ENCODE assay signal across 1 cellular context in the genomic region with DNA sequence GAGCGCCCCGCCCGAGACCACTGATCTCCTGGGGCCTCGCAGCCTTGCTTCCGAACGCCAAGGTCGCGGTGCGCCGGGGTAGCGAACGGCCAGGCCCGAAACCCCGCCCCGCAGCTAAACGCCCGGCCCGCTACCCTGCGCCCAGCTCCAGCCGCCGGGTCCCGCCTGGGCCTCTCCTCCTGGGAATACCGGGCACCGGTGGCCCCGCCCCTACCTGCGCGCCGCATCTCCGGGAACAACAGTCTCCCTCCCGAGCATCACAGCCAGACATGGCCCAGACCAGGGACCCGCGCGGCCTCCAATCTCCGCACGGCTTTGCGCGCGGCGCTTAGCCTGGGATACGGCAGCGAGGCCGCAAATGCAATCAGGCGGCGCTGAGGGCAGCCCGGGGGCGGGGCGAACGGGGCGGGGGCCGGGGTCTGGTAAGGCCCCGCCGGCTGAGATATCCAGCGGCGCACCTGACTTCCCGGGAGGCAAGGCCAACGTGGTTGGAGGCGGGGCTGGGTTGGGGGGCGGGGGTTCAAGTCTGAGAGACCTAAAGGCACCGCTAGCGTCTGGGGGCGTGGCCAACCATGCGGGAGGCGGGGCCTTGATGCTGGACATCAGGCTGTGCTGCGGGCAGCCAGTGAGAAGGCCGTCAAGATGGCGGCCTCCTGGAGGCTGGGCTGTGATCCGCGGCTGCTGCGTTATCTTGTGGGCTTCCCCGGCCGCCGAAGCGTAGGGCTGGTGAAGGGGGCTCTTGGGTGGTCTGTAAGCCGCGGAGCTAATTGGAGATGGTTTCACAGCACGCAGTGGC.
TF ChIP-seq lines count a peak whose summit lies in the region.

A gene with protein sequence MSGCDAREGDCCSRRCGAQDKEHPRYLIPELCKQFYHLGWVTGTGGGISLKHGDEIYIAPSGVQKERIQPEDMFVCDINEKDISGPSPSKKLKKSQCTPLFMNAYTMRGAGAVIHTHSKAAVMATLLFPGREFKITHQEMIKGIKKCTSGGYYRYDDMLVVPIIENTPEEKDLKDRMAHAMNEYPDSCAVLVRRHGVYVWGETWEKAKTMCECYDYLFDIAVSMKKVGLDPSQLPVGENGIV (minus strand): TSS at position 366 of the 796 bp plus-strand sequence. CDS start 95 bp downstream, at position 271.
A gene (plus strand): TSS at position 605 of the 796 bp plus-strand sequence. CDS start 38 bp downstream, at position 643.

TF ChIP-seq in HEK293, 187 proteins besides CTCF, POLR2A, EP300 and RAD21 (continued from another document and continues in another):
- TF ChIP-seq, protein P1, sequence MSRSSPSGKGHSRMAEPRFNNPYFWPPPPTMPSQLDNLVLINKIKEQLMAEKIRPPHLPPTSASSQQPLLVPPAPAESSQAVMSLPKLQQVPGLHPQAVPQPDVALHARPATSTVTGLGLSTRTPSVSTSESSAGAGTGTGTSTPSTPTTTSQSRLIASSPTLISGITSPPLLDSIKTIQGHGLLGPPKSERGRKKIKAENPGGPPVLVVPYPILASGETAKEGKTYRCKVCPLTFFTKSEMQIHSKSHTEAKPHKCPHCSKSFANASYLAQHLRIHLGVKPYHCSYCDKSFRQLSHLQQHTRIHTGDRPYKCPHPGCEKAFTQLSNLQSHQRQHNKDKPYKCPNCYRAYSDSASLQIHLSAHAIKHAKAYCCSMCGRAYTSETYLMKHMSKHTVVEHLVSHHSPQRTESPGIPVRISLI (tag by site-specific recombination; IDR thresholded peaks at IDR 0.05) = no peak
- TF ChIP-seq ZNF664 (tag by site-specific recombination; IDR thresholded peaks at IDR 0.05) = no peak
- TF ChIP-seq, protein P2, sequence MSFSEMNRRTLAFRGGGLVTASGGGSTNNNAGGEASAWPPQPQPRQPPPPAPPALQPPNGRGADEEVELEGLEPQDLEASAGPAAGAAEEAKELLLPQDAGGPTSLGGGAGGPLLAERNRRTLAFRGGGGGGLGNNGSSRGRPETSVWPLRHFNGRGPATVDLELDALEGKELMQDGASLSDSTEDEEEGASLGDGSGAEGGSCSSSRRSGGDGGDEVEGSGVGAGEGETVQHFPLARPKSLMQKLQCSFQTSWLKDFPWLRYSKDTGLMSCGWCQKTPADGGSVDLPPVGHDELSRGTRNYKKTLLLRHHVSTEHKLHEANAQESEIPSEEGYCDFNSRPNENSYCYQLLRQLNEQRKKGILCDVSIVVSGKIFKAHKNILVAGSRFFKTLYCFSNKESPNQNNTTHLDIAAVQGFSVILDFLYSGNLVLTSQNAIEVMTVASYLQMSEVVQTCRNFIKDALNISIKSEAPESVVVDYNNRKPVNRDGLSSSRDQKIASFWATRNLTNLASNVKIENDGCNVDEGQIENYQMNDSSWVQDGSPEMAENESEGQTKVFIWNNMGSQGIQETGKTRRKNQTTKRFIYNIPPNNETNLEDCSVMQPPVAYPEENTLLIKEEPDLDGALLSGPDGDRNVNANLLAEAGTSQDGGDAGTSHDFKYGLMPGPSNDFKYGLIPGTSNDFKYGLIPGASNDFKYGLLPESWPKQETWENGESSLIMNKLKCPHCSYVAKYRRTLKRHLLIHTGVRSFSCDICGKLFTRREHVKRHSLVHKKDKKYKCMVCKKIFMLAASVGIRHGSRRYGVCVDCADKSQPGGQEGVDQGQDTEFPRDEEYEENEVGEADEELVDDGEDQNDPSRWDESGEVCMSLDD (tag by site-specific recombination; IDR thresholded peaks at IDR 0.05) = no peak
- TF ChIP-seq ZNF132 (tag by site-specific recombination; IDR thresholded peaks at IDR 0.05; ENCODE audit: borderline replicate concordance) = no peak
- peak; percentile 56 for TF ChIP-seq ZNF501 (tag by site-specific recombination; IDR thresholded peaks at IDR 0.05)
- no peak for TF ChIP-seq ZNF777 (tag by site-specific recombination; IDR thresholded peaks at IDR 0.05; ENCODE audit: borderline replicate concordance)
- no peak for TF ChIP-seq ZNF24 (tag by site-specific recombination; IDR thresholded peaks at IDR 0.05)
- peak; percentile 84 for TF ChIP-seq GLIS2 (tag by site-specific recombination; IDR thresholded peaks at IDR 0.05)
- TF ChIP-seq ZNF549 (tag by site-specific recombination; IDR thresholded peaks at IDR 0.05) = no peak
- TF ChIP-seq GLI2 (tag by site-specific recombination; IDR thresholded peaks at IDR 0.05; ENCODE audit: borderline replicate concordance, low read depth) = no peak
- TF ChIP-seq ZSCAN30 (tag by site-specific recombination; IDR thresholded peaks at IDR 0.05) = peak; percentile 50; the same call in 1 of the 2 replicates
- TF ChIP-seq, protein P3, sequence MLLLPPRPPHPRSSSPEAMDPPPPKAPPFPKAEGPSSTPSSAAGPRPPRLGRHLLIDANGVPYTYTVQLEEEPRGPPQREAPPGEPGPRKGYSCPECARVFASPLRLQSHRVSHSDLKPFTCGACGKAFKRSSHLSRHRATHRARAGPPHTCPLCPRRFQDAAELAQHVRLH (tag by site-specific recombination; IDR thresholded peaks at IDR 0.05) = 0 out of 2 replicates have a peak, but pooled peaks have one; percentile 14
- TF ChIP-seq, protein P4, sequence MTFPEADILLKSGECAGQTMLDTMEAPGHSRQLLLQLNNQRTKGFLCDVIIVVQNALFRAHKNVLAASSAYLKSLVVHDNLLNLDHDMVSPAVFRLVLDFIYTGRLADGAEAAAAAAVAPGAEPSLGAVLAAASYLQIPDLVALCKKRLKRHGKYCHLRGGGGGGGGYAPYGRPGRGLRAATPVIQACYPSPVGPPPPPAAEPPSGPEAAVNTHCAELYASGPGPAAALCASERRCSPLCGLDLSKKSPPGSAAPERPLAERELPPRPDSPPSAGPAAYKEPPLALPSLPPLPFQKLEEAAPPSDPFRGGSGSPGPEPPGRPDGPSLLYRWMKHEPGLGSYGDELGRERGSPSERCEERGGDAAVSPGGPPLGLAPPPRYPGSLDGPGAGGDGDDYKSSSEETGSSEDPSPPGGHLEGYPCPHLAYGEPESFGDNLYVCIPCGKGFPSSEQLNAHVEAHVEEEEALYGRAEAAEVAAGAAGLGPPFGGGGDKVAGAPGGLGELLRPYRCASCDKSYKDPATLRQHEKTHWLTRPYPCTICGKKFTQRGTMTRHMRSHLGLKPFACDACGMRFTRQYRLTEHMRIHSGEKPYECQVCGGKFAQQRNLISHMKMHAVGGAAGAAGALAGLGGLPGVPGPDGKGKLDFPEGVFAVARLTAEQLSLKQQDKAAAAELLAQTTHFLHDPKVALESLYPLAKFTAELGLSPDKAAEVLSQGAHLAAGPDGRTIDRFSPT (tag by site-specific recombination; IDR thresholded peaks at IDR 0.05) = peak; percentile 77
- TF ChIP-seq ZNF433 (tag by site-specific recombination; IDR thresholded peaks at IDR 0.05; ENCODE audit: low read depth) = no peak
- TF ChIP-seq ZNF48 (tag by site-specific recombination; IDR thresholded peaks at IDR 0.05) = no peak
- TF ChIP-seq ZNF621 (tag by site-specific recombination; IDR thresholded peaks at IDR 0.05) = no peak
- TF ChIP-seq ZNF544 (tag by site-specific recombination; IDR thresholded peaks at IDR 0.05) = no peak
- TF ChIP-seq ZNF596 (tag by site-specific recombination; IDR thresholded peaks at IDR 0.05) = no peak
- peak; percentile 25; the same call in 1 of the 2 replicates for TF ChIP-seq ZFHX2 (tag by site-specific recombination; conservative IDR thresholded peaks at IDR 0.05)
- no peak for TF ChIP-seq ZNF548 (tag by site-specific recombination; IDR thresholded peaks at IDR 0.05)
- TF ChIP-seq ZFP69B (tag by site-specific recombination; IDR thresholded peaks at IDR 0.05) = no peak
- TF ChIP-seq, protein P5, sequence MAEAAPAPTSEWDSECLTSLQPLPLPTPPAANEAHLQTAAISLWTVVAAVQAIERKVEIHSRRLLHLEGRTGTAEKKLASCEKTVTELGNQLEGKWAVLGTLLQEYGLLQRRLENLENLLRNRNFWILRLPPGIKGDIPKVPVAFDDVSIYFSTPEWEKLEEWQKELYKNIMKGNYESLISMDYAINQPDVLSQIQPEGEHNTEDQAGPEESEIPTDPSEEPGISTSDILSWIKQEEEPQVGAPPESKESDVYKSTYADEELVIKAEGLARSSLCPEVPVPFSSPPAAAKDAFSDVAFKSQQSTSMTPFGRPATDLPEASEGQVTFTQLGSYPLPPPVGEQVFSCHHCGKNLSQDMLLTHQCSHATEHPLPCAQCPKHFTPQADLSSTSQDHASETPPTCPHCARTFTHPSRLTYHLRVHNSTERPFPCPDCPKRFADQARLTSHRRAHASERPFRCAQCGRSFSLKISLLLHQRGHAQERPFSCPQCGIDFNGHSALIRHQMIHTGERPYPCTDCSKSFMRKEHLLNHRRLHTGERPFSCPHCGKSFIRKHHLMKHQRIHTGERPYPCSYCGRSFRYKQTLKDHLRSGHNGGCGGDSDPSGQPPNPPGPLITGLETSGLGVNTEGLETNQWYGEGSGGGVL (tag by site-specific recombination; IDR thresholded peaks at IDR 0.05) = no peak
- no peak for TF ChIP-seq ZNF560 (tag by site-specific recombination; IDR thresholded peaks at IDR 0.05; ENCODE audit: borderline replicate concordance)
- TF ChIP-seq ZBTB7A (tag by site-specific recombination; IDR thresholded peaks at IDR 0.05; ENCODE audit: low read depth) = no peak
- 0 out of 2 replicates have a peak, but pooled peaks have one; percentile 43 for TF ChIP-seq ZNF561 (tag by site-specific recombination; IDR thresholded peaks at IDR 0.05; ENCODE audit: borderline replicate concordance)
- TF ChIP-seq, protein P6, sequence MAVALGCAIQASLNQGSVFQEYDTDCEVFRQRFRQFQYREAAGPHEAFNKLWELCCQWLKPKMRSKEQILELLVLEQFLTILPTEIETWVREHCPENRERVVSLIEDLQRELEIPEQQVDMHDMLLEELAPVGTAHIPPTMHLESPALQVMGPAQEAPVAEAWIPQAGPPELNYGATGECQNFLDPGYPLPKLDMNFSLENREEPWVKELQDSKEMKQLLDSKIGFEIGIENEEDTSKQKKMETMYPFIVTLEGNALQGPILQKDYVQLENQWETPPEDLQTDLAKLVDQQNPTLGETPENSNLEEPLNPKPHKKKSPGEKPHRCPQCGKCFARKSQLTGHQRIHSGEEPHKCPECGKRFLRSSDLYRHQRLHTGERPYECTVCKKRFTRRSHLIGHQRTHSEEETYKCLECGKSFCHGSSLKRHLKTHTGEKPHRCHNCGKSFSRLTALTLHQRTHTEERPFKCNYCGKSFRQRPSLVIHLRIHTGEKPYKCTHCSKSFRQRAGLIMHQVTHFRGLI (tag by site-specific recombination; IDR thresholded peaks at IDR 0.05) = peak; percentile 53; the same call in 1 of the 2 replicates
- TF ChIP-seq ZNF473 (tag by site-specific recombination; IDR thresholded peaks at IDR 0.05) = no peak
- TF ChIP-seq, protein P7, sequence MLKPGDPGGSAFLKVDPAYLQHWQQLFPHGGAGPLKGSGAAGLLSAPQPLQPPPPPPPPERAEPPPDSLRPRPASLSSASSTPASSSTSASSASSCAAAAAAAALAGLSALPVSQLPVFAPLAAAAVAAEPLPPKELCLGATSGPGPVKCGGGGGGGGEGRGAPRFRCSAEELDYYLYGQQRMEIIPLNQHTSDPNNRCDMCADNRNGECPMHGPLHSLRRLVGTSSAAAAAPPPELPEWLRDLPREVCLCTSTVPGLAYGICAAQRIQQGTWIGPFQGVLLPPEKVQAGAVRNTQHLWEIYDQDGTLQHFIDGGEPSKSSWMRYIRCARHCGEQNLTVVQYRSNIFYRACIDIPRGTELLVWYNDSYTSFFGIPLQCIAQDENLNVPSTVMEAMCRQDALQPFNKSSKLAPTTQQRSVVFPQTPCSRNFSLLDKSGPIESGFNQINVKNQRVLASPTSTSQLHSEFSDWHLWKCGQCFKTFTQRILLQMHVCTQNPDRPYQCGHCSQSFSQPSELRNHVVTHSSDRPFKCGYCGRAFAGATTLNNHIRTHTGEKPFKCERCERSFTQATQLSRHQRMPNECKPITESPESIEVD (tag by site-specific recombination; IDR thresholded peaks at IDR 0.05) = no peak
- TF ChIP-seq, protein P8, sequence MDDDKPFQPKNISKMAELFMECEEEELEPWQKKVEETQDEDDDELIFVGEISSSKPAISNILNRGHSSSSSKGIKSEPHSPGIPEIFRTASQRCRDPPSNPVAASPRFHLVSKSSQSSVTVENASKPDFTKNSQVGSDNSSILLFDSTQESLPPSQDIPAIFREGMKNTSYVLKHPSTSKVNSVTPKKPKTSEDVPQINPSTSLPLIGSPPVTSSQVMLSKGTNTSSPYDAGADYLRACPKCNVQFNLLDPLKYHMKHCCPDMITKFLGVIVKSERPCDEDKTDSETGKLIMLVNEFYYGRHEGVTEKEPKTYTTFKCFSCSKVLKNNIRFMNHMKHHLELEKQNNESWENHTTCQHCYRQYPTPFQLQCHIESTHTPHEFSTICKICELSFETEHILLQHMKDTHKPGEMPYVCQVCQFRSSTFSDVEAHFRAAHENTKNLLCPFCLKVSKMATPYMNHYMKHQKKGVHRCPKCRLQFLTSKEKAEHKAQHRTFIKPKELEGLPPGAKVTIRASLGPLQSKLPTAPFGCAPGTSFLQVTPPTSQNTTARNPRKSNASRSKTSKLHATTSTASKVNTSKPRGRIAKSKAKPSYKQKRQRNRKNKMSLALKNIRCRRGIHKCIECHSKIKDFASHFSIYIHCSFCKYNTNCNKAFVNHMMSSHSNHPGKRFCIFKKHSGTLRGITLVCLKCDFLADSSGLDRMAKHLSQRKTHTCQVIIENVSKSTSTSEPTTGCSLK (tag by site-specific recombination; IDR thresholded peaks at IDR 0.05) = no peak
- TF ChIP-seq IKZF3 (tag by site-specific recombination; IDR thresholded peaks at IDR 0.05) = peak; percentile 96
- no peak for TF ChIP-seq ZNF404 (tag by site-specific recombination; IDR thresholded peaks at IDR 0.05)
- TF ChIP-seq ZNF521 (tag by site-specific recombination; IDR thresholded peaks at IDR 0.05) = no peak
- TF ChIP-seq ZNF624 (tag by site-specific recombination; IDR thresholded peaks at IDR 0.05) = no peak
- no peak for TF ChIP-seq ZNF184 (tag by site-specific recombination; IDR thresholded peaks at IDR 0.05)
- TF ChIP-seq, protein P9, sequence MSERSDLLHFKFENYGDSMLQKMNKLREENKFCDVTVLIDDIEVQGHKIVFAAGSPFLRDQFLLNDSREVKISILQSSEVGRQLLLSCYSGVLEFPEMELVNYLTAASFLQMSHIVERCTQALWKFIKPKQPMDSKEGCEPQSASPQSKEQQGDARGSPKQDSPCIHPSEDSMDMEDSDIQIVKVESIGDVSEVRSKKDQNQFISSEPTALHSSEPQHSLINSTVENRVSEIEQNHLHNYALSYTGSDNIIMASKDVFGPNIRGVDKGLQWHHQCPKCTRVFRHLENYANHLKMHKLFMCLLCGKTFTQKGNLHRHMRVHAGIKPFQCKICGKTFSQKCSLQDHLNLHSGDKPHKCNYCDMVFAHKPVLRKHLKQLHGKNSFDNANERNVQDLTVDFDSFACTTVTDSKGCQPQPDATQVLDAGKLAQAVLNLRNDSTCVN (tag by site-specific recombination; optimal IDR thresholded peaks at IDR 0.05) = peak; percentile 84
- TF ChIP-seq ZNF658 (tag by site-specific recombination; IDR thresholded peaks at IDR 0.05) = no peak
- TF ChIP-seq ZNF626 (tag by site-specific recombination; IDR thresholded peaks at IDR 0.05) = no peak
- no peak for TF ChIP-seq TRIM28 (IDR thresholded peaks at IDR 0.05; ENCODE audit: borderline replicate concordance, low read length)
- TF ChIP-seq, protein P10, sequence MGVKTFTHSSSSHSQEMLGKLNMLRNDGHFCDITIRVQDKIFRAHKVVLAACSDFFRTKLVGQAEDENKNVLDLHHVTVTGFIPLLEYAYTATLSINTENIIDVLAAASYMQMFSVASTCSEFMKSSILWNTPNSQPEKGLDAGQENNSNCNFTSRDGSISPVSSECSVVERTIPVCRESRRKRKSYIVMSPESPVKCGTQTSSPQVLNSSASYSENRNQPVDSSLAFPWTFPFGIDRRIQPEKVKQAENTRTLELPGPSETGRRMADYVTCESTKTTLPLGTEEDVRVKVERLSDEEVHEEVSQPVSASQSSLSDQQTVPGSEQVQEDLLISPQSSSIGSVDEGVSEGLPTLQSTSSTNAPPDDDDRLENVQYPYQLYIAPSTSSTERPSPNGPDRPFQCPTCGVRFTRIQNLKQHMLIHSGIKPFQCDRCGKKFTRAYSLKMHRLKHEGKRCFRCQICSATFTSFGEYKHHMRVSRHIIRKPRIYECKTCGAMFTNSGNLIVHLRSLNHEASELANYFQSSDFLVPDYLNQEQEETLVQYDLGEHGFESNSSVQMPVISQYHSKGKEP (tag by site-specific recombination; IDR thresholded peaks at IDR 0.05) = no peak
